ENCODE assay signal across 13 cellular contexts in genomic region chr16:11032000-11032921, GRCh38.
DNase-seq lines count a peak whose midpoint lies in the region; ATAC-seq and TF ChIP-seq lines count a peak whose summit lies in the region.
"Had no signal": no experiment of that assay in that cellular context is flagged by ENCODE, and none has a peak within 500 bp of the region (broad histone marks: within the 10 kb centered on the region; RNA-seq: fewer than 3 reads in every experiment).

No MANE protein-coding gene starts in this region.

- peak overlapping the region; percentile 93 for H3K27ac ChIP-seq in foreskin keratinocyte

- peaks cover 88% of the 10 kb centered on the region for H3K36me3 Mint-ChIP-seq in activated CD4-positive, alpha-beta memory T cell treated with anti-CD3 and anti-CD28 coated beads, Interleukin-2, amount 10 ng/mL, durations not matched to agents 7 days and 5 days (ENCODE audit: low read depth)
- peaks cover 58% of the 10 kb centered on the region for H3K36me3 Mint-ChIP-seq in activated CD4-positive, alpha-beta memory T cell treated with anti-CD3 and anti-CD28 coated beads for 36 hours
- H3K36me3 Mint-ChIP-seq in activated T-helper 1 cell treated with anti-CD3 and anti-CD28 coated beads, Interleukin-12 subunit alpha, Interleukin-12 subunit beta, Interleukin-2, Interleukin-4 antibody, amounts not matched to agents 30 ng/mL and 10 ng/mL and 1 ng/mL, durations not matched to agents 14 hours and 24 hours and 36 hours (ENCODE audit: low read depth) = peaks cover 74% of the 10 kb centered on the region
- peaks cover 91 to 97% of the 10 kb centered on the region in 2 donors for H3K36me3 Mint-ChIP-seq in stimulated activated naive B cell treated with anti-CD40 and anti-IgM and Interleukin-4, amounts not matched to agents 10 μg/mL and 1 μg/mL and 100 μg/mL, for 72 hours

- DNase-seq in activated CD4-positive, alpha-beta memory T cell treated with anti-CD3 and anti-CD28 coated beads, Interleukin-2, amount 10 ng/mL, durations not matched to agents 7 days and 5 days = no peak
- DNase-seq in activated CD4-positive, alpha-beta memory T cell treated with anti-CD3 and anti-CD28 coated beads for 36 hours = no peak
- no peak for DNase-seq in activated T-helper 1 cell treated with anti-CD3 and anti-CD28 coated beads, Interleukin-12 subunit alpha, Interleukin-12 subunit beta, Interleukin-2, Interleukin-4 antibody, amounts not matched to agents 30 ng/mL and 10 ng/mL and 1 ng/mL, durations not matched to agents 14 hours and 24 hours and 36 hours (ENCODE audit: low spot score)
- DNase-seq in foreskin keratinocyte = peak in 1 of 2 donors; percentile 82
- no peak for DNase-seq in stimulated activated naive B cell treated with anti-CD40 and anti-IgM and Interleukin-4, amounts not matched to agents 10 μg/mL and 1 μg/mL and 100 μg/mL, for 72 hours
- DNase-seq in stimulated activated CD8-positive, alpha-beta memory T cell treated with anti-CD3 and anti-CD28 coated beads, Interleukin-4, amount 100 ng/mL, for 48 hours = no peak
- DNase-seq in H7 = no peak
- DNase-seq in 8988T = no peak
- DNase-seq: activated naive CD4-positive, alpha-beta T cell; dermis blood vessel endothelial cell; DMS153; NCI-H187; SIG-M5 had no signal

- POLR2A ChIA-PET in activated CD4-positive, alpha-beta memory T cell treated with anti-CD3 and anti-CD28 coated beads, Interleukin-2, amount 10 ng/mL, durations not matched to agents 7 days and 5 days (lab: Charles Lee) = no interaction called here
- POLR2A ChIA-PET in activated CD4-positive, alpha-beta memory T cell treated with anti-CD3 and anti-CD28 coated beads for 36 hours (lab: Charles Lee) = no interaction called here

- CTCF ChIA-PET in activated CD4-positive, alpha-beta memory T cell treated with anti-CD3 and anti-CD28 coated beads, Interleukin-2, amount 10 ng/mL, durations not matched to agents 7 days and 5 days (lab: Charles Lee) = no interaction called here
- CTCF ChIA-PET in activated CD4-positive, alpha-beta memory T cell treated with anti-CD3 and anti-CD28 coated beads for 36 hours (lab: Charles Lee) = no interaction called here

- peak overlapping the region; percentile 3 for H3K27ac Mint-ChIP-seq in activated CD4-positive, alpha-beta memory T cell treated with anti-CD3 and anti-CD28 coated beads, Interleukin-2, amount 10 ng/mL, durations not matched to agents 7 days and 5 days
- no peak overlapping the region for H3K27ac Mint-ChIP-seq in activated CD4-positive, alpha-beta memory T cell treated with anti-CD3 and anti-CD28 coated beads for 36 hours
- peak overlapping the region; percentile 32 for H3K27ac Mint-ChIP-seq in activated T-helper 1 cell treated with anti-CD3 and anti-CD28 coated beads, Interleukin-12 subunit alpha, Interleukin-12 subunit beta, Interleukin-2, Interleukin-4 antibody, amounts not matched to agents 30 ng/mL and 10 ng/mL and 1 ng/mL, durations not matched to agents 14 hours and 24 hours and 36 hours
- peak overlapping the region; percentile 7 for H3K27ac Mint-ChIP-seq in stimulated activated naive B cell treated with anti-CD40 and anti-IgM and Interleukin-4, amounts not matched to agents 10 μg/mL and 1 μg/mL and 100 μg/mL, for 72 hours

- peaks cover 39% of the 10 kb centered on the region for H3K4me1 ChIP-seq in foreskin keratinocyte

- H3K27me3 ChIP-seq in foreskin keratinocyte = no peaks in the 10 kb centered on the region
- H3K27me3 ChIP-seq in H7 (ENCODE audit: control insufficient read depth, insufficient read depth, low read length) = no peaks in the 10 kb centered on the region

- TF ChIP-seq CTCF in foreskin keratinocyte (conservative IDR thresholded peaks at IDR 0.05) = peak; percentile 41

- H3K4me3 Mint-ChIP-seq in activated CD4-positive, alpha-beta memory T cell treated with anti-CD3 and anti-CD28 coated beads, Interleukin-2, amount 10 ng/mL, durations not matched to agents 7 days and 5 days = no peak overlapping the region
- H3K4me3 Mint-ChIP-seq in activated CD4-positive, alpha-beta memory T cell treated with anti-CD3 and anti-CD28 coated beads for 36 hours = no peak overlapping the region
- no peak overlapping the region for H3K4me3 Mint-ChIP-seq in activated T-helper 1 cell treated with anti-CD3 and anti-CD28 coated beads, Interleukin-12 subunit alpha, Interleukin-12 subunit beta, Interleukin-2, Interleukin-4 antibody, amounts not matched to agents 30 ng/mL and 10 ng/mL and 1 ng/mL, durations not matched to agents 14 hours and 24 hours and 36 hours
- H3K4me3 Mint-ChIP-seq in stimulated activated naive B cell treated with anti-CD40 and anti-IgM and Interleukin-4, amounts not matched to agents 10 μg/mL and 1 μg/mL and 100 μg/mL, for 72 hours = no peak overlapping the region

- no peak overlapping the region for H3K4me3 ChIP-seq in H7 (ENCODE audit: insufficient read depth, low read depth, low read length)

- ATAC-seq in foreskin keratinocyte = peak; percentile 78
- ATAC-seq in stimulated activated naive B cell treated with anti-CD40 and anti-IgM and Interleukin-4, amounts not matched to agents 10 μg/mL and 1 μg/mL and 100 μg/mL, for 72 hours (replicated peaks) = no peak

- 0 out of 2 replicates have a peak, but pooled peaks cover 1% of the 10 kb centered on the region for H3K36me3 ChIP-seq in H7 (replicated peaks; ENCODE audit: control insufficient read depth, insufficient read depth, low read length)

- no peaks in the 10 kb centered on the region for H3K27me3 Mint-ChIP-seq in activated CD4-positive, alpha-beta memory T cell treated with anti-CD3 and anti-CD28 coated beads, Interleukin-2, amount 10 ng/mL, durations not matched to agents 7 days and 5 days
- H3K27me3 Mint-ChIP-seq in activated CD4-positive, alpha-beta memory T cell treated with anti-CD3 and anti-CD28 coated beads for 36 hours = no peaks in the 10 kb centered on the region
- H3K27me3 Mint-ChIP-seq in activated T-helper 1 cell treated with anti-CD3 and anti-CD28 coated beads, Interleukin-12 subunit alpha, Interleukin-12 subunit beta, Interleukin-2, Interleukin-4 antibody, amounts not matched to agents 30 ng/mL and 10 ng/mL and 1 ng/mL, durations not matched to agents 14 hours and 24 hours and 36 hours (ENCODE audit: insufficient read depth) = no peaks in the 10 kb centered on the region
- H3K27me3 Mint-ChIP-seq in stimulated activated naive B cell treated with anti-CD40 and anti-IgM and Interleukin-4, amounts not matched to agents 10 μg/mL and 1 μg/mL and 100 μg/mL, for 72 hours = no peaks in the 10 kb centered on the region

- intact Hi-C loops in activated CD4-positive, alpha-beta memory T cell treated with anti-CD3 and anti-CD28 coated beads for 36 hours (cut with micrococcal nuclease) = no loop called here
- intact Hi-C loops in activated T-helper 1 cell treated with anti-CD3 and anti-CD28 coated beads, Interleukin-12 subunit alpha, Interleukin-12 subunit beta, Interleukin-2, Interleukin-4 antibody, amounts not matched to agents 30 ng/mL and 10 ng/mL and 1 ng/mL, durations not matched to agents 14 hours and 24 hours and 36 hours (cut with micrococcal nuclease) = no loop called here

- peaks cover 39% of the 10 kb centered on the region for H3K4me1 Mint-ChIP-seq in activated CD4-positive, alpha-beta memory T cell treated with anti-CD3 and anti-CD28 coated beads, Interleukin-2, amount 10 ng/mL, durations not matched to agents 7 days and 5 days
- peaks cover 2% of the 10 kb centered on the region for H3K4me1 Mint-ChIP-seq in activated CD4-positive, alpha-beta memory T cell treated with anti-CD3 and anti-CD28 coated beads for 36 hours (ENCODE audit: low read depth)
- peaks cover 43% of the 10 kb centered on the region for H3K4me1 Mint-ChIP-seq in activated T-helper 1 cell treated with anti-CD3 and anti-CD28 coated beads, Interleukin-12 subunit alpha, Interleukin-12 subunit beta, Interleukin-2, Interleukin-4 antibody, amounts not matched to agents 30 ng/mL and 10 ng/mL and 1 ng/mL, durations not matched to agents 14 hours and 24 hours and 36 hours (ENCODE audit: low read depth)
- peaks cover 11 to 29% of the 10 kb centered on the region in 2 donors for H3K4me1 Mint-ChIP-seq in stimulated activated naive B cell treated with anti-CD40 and anti-IgM and Interleukin-4, amounts not matched to agents 10 μg/mL and 1 μg/mL and 100 μg/mL, for 72 hours

- H3K9me3 Mint-ChIP-seq in activated CD4-positive, alpha-beta memory T cell treated with anti-CD3 and anti-CD28 coated beads, Interleukin-2, amount 10 ng/mL, durations not matched to agents 7 days and 5 days = peaks cover 25% of the 10 kb centered on the region
- peaks cover 18% of the 10 kb centered on the region for H3K9me3 Mint-ChIP-seq in activated CD4-positive, alpha-beta memory T cell treated with anti-CD3 and anti-CD28 coated beads for 36 hours
- peaks cover 20% of the 10 kb centered on the region for H3K9me3 Mint-ChIP-seq in activated T-helper 1 cell treated with anti-CD3 and anti-CD28 coated beads, Interleukin-12 subunit alpha, Interleukin-12 subunit beta, Interleukin-2, Interleukin-4 antibody, amounts not matched to agents 30 ng/mL and 10 ng/mL and 1 ng/mL, durations not matched to agents 14 hours and 24 hours and 36 hours
- peaks cover 7 to 9% of the 10 kb centered on the region in 2 donors for H3K9me3 Mint-ChIP-seq in stimulated activated naive B cell treated with anti-CD40 and anti-IgM and Interleukin-4, amounts not matched to agents 10 μg/mL and 1 μg/mL and 100 μg/mL, for 72 hours
